1 cellular context compared by ENCODE assay signal in genomic region chr5:181051841-181052525, GRCh38.
TF ChIP-seq lines count a peak whose summit lies in the region.

No MANE protein-coding gene starts in this region.

TF ChIP-seq in neural cell, 6 proteins besides CTCF, POLR2A, EP300 and RAD21 (continued from another document):
- TF ChIP-seq REST (IDR thresholded peaks at IDR 0.05; ENCODE audit: borderline replicate concordance) (no peak), MXI1 (conservative IDR thresholded peaks at IDR 0.05; ENCODE audit: poor library complexity, severe bottlenecking) (no peak), SMC3 (conservative IDR thresholded peaks at IDR 0.05; ENCODE audit: poor library complexity) (no peak), TAF1 (IDR thresholded peaks at IDR 0.05; ENCODE audit: low read depth) (no peak), POLR2AphosphoS5 (IDR thresholded peaks at IDR 0.05) (no peak)
